2 cellular contexts compared by ENCODE assay signal in genomic region chr16:65489531-65490023, GRCh38.
TF ChIP-seq lines count a peak whose summit lies in the region.

No MANE protein-coding gene starts in this region.

TF ChIP-seq in H1, 55 proteins besides CTCF, POLR2A, EP300 and RAD21 (continued from another document):
- TF ChIP-seq ATF2 (IDR thresholded peaks at IDR 0.05; ENCODE audit: low read length) = no peak
- TF ChIP-seq JUN (IDR thresholded peaks at IDR 0.05; ENCODE audit: low read depth, low read length) = no peak
- TF ChIP-seq MAFK (IDR thresholded peaks at IDR 0.05; ENCODE audit: low read depth, low read length) = no peak
- TF ChIP-seq SIN3A (conservative IDR thresholded peaks at IDR 0.05 in 1 of 2, IDR thresholded peaks at IDR 0.05 in 1 of 2; ENCODE audit: low read depth in 1 of 2, low read length in 2 of 2) = no peak
- TF ChIP-seq NANOG (IDR thresholded peaks at IDR 0.05; ENCODE audit: insufficient read depth, low read depth, low read length, poor library complexity, severe bottlenecking) = no peak
- TF ChIP-seq MAX (IDR thresholded peaks at IDR 0.05) = no peak
- TF ChIP-seq ATF3 (IDR thresholded peaks at IDR 0.05; ENCODE audit: insufficient read depth, low read depth, low read length) = no peak

TF ChIP-seq in HepG2, 621 proteins besides CTCF, POLR2A, EP300 and RAD21 (continued from another document):
- no peak for TF ChIP-seq ZBTB40 (IDR thresholded peaks at IDR 0.05)
- no peak for TF ChIP-seq ZBTB40 (CRISPR knock-in tag; IDR thresholded peaks at IDR 0.05)
- no peak for TF ChIP-seq AGO1 (IDR thresholded peaks at IDR 0.05; ENCODE audit: low read depth, low read length, poor library complexity, severe bottlenecking)
- no peak for TF ChIP-seq ZNF513 (CRISPR knock-in tag; conservative IDR thresholded peaks at IDR 0.05)
- no peak for TF ChIP-seq ZNF331 (CRISPR knock-in tag; IDR thresholded peaks at IDR 0.05)
- no peak for TF ChIP-seq DMTF1 (CRISPR knock-in tag; IDR thresholded peaks at IDR 0.05)
- no peak for TF ChIP-seq KDM4B (CRISPR knock-in tag; IDR thresholded peaks at IDR 0.05)
- TF ChIP-seq RNF2 (conservative IDR thresholded peaks at IDR 0.05; ENCODE audit: low read depth) = no peak
- no peak for TF ChIP-seq ZNF670 (CRISPR knock-in tag; IDR thresholded peaks at IDR 0.05; ENCODE audit: borderline replicate concordance)
- TF ChIP-seq PRDM15 (CRISPR knock-in tag; IDR thresholded peaks at IDR 0.05) = no peak
- TF ChIP-seq ZNF446 (CRISPR knock-in tag; IDR thresholded peaks at IDR 0.05) = no peak
TF ChIP-seq in HepG2: peak in this region for 0.
